In genomic region chr6:87705070-87705691, GRCh38 we compare ENCODE assay signal across 8 cellular contexts.
DNase-seq lines count a peak whose midpoint lies in the region; ATAC-seq, FAIRE-seq and TF ChIP-seq lines count a peak whose summit lies in the region.

No MANE protein-coding gene starts in this region.

- peak; percentile 60 for ATAC-seq in HG02884 (IDR thresholded peaks at IDR 0.05; ENCODE audit: unreplicated experiment)

- peak overlapping the region; percentile 72 for H3K27ac Mint-ChIP-seq in activated T-cell treated with anti-CD3 and anti-CD28 coated beads, Interleukin-2, amount 50 U/mL, for 24 hours
- H3K27ac Mint-ChIP-seq in T-helper 2 cell treated with Interferon-gamma antibody and Interleukin-4, amounts not matched to agents 5 μg/mL and 100 μg/mL, for 36 hours: peak overlapping the region; percentile 39

- TF ChIP-seq CTCF in D721Med (IDR thresholded peaks at IDR 0.05; ENCODE audit: insufficient read depth, missing control alignments): no peak

- no peak for FAIRE-seq in D721Med (lab: Jason Lieb, UNC)

- no peaks in the 10 kb centered on the region for H3K9me3 Mint-ChIP-seq in activated T-cell treated with anti-CD3 and anti-CD28 coated beads, Interleukin-2, amount 50 U/mL, for 24 hours
- H3K9me3 Mint-ChIP-seq in T-helper 2 cell treated with Interferon-gamma antibody and Interleukin-4, amounts not matched to agents 5 μg/mL and 100 μg/mL, for 36 hours: peaks cover 4% of the 10 kb centered on the region

- peaks cover 32% of the 10 kb centered on the region for H3K4me1 Mint-ChIP-seq in activated T-cell treated with anti-CD3 and anti-CD28 coated beads, Interleukin-2, amount 50 U/mL, for 24 hours (ENCODE audit: low read depth)
- peaks cover 21% of the 10 kb centered on the region for H3K4me1 Mint-ChIP-seq in T-helper 2 cell treated with Interferon-gamma antibody and Interleukin-4, amounts not matched to agents 5 μg/mL and 100 μg/mL, for 36 hours (ENCODE audit: low read depth)

- H3K36me3 Mint-ChIP-seq in activated T-cell treated with anti-CD3 and anti-CD28 coated beads, Interleukin-2, amount 50 U/mL, for 24 hours (ENCODE audit: low read depth): peaks cover 14% of the 10 kb centered on the region
- peaks cover 8% of the 10 kb centered on the region for H3K36me3 Mint-ChIP-seq in T-helper 2 cell treated with Interferon-gamma antibody and Interleukin-4, amounts not matched to agents 5 μg/mL and 100 μg/mL, for 36 hours (ENCODE audit: low read depth)

- H3K4me3 Mint-ChIP-seq in activated T-cell treated with anti-CD3 and anti-CD28 coated beads, Interleukin-2, amount 50 U/mL, for 24 hours: no peak overlapping the region
- H3K4me3 Mint-ChIP-seq in T-helper 2 cell treated with Interferon-gamma antibody and Interleukin-4, amounts not matched to agents 5 μg/mL and 100 μg/mL, for 36 hours: no peak overlapping the region

- no peaks in the 10 kb centered on the region for H3K27me3 Mint-ChIP-seq in activated T-cell treated with anti-CD3 and anti-CD28 coated beads, Interleukin-2, amount 50 U/mL, for 24 hours
- no peaks in the 10 kb centered on the region for H3K27me3 Mint-ChIP-seq in T-helper 2 cell treated with Interferon-gamma antibody and Interleukin-4, amounts not matched to agents 5 μg/mL and 100 μg/mL, for 36 hours (ENCODE audit: low read depth)

- no peak for DNase-seq in activated T-cell treated with anti-CD3 and anti-CD28 coated beads, Interleukin-2, amount 50 U/mL, for 24 hours
- no peak for DNase-seq in activated T-cell treated with anti-CD3 and anti-CD28 coated beads for 4 hours
- peak; percentile 59 for DNase-seq in T-helper 2 cell treated with Interferon-gamma antibody and Interleukin-4, amounts not matched to agents 5 μg/mL and 100 μg/mL, for 36 hours (ENCODE audit: low spot score)
- peak; percentile 34 to 46 for DNase-seq in stimulated activated CD8-positive, alpha-beta memory T cell treated with anti-CD3 and anti-CD28 coated beads, Interleukin-15, amount 100 ng/mL, for 48 hours (ENCODE audit: low read depth in 2 of 2)
- no peak for DNase-seq in NCI-H146 (lab: John Stamatoyannopoulos, UW)
- DNase-seq in NCI-H226: no peak
- no peak for DNase-seq in D721Med (ENCODE audit: insufficient read length, low spot score)

Comparison
In these comparisons a context has a peak if more than half of its experiments do, and no peak if none do; other contexts are left out.
1. DNase-seq: peak in T-helper 2 cell treated with Interferon-gamma antibody and Interleukin-4, amounts not matched to agents 5 μg/mL and 100 μg/mL, for 36 hours (single experiment) and stimulated activated CD8-positive, alpha-beta memory T cell treated with anti-CD3 and anti-CD28 coated beads, Interleukin-15, amount 100 ng/mL, for 48 hours (2 of 2); none in activated T-cell treated with anti-CD3 and anti-CD28 coated beads, Interleukin-2, amount 50 U/mL, for 24 hours (single experiment), activated T-cell treated with anti-CD3 and anti-CD28 coated beads for 4 hours (single experiment), NCI-H146 (single experiment), NCI-H226 (single experiment) and D721Med (single experiment).